ENCODE assay signal across 21 cellular contexts in the genomic region with DNA sequence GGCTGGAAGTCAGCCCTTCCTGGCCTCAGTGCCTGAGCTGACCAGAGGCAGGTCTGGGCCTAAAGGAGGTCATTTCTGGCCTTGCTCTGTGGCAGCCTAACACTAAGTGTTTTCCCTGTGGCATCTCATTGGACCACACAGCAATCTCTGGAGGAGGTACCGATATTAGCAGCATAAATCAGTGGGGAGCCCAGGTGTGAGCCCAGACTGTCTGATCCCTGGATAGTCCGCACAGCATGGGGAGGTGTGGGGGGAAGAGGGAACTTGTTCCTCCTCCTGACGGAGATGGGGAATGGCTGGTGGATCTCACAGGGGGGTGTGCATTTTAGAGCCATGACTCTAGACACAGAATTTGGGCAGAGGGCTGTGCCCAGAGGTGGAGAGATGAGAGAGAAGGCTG. TPM values are rescaled to one million over a fixed set of nuclear protein-coding genes. Genes with fewer than 3 reads are reported as not detected.
DNase-seq lines count a peak whose midpoint lies in the region; ATAC-seq, FAIRE-seq and TF ChIP-seq lines count a peak whose summit lies in the region.
"Had no signal": no experiment of that assay in that cellular context is flagged by ENCODE, and none has a peak within 500 bp of the region (broad histone marks: within the 10 kb centered on the region; RNA-seq: fewer than 3 reads in every experiment).

No MANE protein-coding gene starts in this region.

- ATAC-seq in GM23338 = peak; percentile 35
- ATAC-seq in CD8-positive, alpha-beta T cell = no peak
- ATAC-seq: PC-3; stimulated activated naive CD8-positive, alpha-beta T cell treated with anti-CD3 and anti-CD28 coated beads, Interleukin-15, Interleukin-2, amounts not matched to agents 100 U/mL and 50 U/mL, for 24 hours had no signal

- no peak overlapping the region for H2BK20ac ChIP-seq in H1 (ENCODE audit: low read length)

- H4K8ac ChIP-seq in H1 (ENCODE audit: extremely low read depth, insufficient read depth, low read length) = no peak overlapping the region

- no peak overlapping the region for H4K5ac ChIP-seq in H1 (ENCODE audit: insufficient read length, low read depth, low read length)

- intact Hi-C loops in ovary (cut with DNase I) = no loop called here
- intact Hi-C loops in CD8-positive, alpha-beta T cell (cut with DNase I, micrococcal nuclease) = no loop called here
- intact Hi-C loops in A673 (cut with micrococcal nuclease; ENCODE audit: unreplicated experiment) = no loop called here

- no peak overlapping the region for H3K4ac ChIP-seq in H1 (replicated peaks; ENCODE audit: insufficient read length, low read depth, low read length)

- no peak overlapping the region for H3K23ac ChIP-seq in H1 (ENCODE audit: insufficient read length)

- H3K4me2 ChIP-seq in GM23338 = no peak overlapping the region
- no peak overlapping the region for H3K4me2 ChIP-seq in H1 (ENCODE audit: insufficient read depth in 1 of 2, low read depth in 2 of 2, low read length in 2 of 2)
- H3K4me2 ChIP-seq: KMS-11 had no signal

- H3K27me3 ChIP-seq in GM23338 (ENCODE audit: insufficient read depth) (no peaks in the 10 kb centered on the region), H1 (replicated peaks in 1 of 4; ENCODE audit: control insufficient read depth in 3 of 4, extremely low read depth in 1 of 4, insufficient read depth in 3 of 4, low read length in 3 of 4) (no peaks in the 10 kb centered on the region), ovary (no peaks in the 10 kb centered on the region), A673 (replicated peaks; ENCODE audit: insufficient read depth, low read depth, low read length, poor library complexity) (no peaks in the 10 kb centered on the region)
- no peaks in the 10 kb centered on the region for H3K27me3 ChIP-seq in CD8-positive, alpha-beta T cell (ENCODE audit: insufficient read depth, low read length)
- H3K27me3 ChIP-seq: ascending aorta, SJSA1 had no signal

- peaks cover 15% of the 10 kb centered on the region for H3K27me3 Mint-ChIP-seq in GM23338 (ENCODE audit: insufficient read depth, low read depth, poor library complexity)
- no peaks in the 10 kb centered on the region for H3K27me3 Mint-ChIP-seq in CD8-positive, alpha-beta T cell (ENCODE audit: low read depth)

- WGBS in H1 (ENCODE audit: extremely low coverage in 1 of 2, insufficient coverage in 1 of 2, insufficient read length in 1 of 2, insufficient replicate concordance in 2 of 2, low coverage in 1 of 2, low lambda C conversion rate in 2 of 2, missing lambda C conversion rate in 1 of 2), 2 experiments = 88% methylated on average over 3 of the region's 3 CpGs; no CpG with 5 or more reads in 1 of the 2 experiments
- 94 to 100% (median 98%) methylated on average over 3 of the region's 3 CpGs for WGBS in ovary, 3 donors

- no peak for TF ChIP-seq EP300 in H1 (IDR thresholded peaks at IDR 0.05; ENCODE audit: borderline replicate concordance in 1 of 2, low read depth in 2 of 2, low read length in 2 of 2)
- TF ChIP-seq EP300 in ovary (IDR thresholded peaks at IDR 0.05) = no peak

- no peaks in the 10 kb centered on the region for H3K9me2 ChIP-seq in GM23338 (ENCODE audit: insufficient read depth)

- TF ChIP-seq RAD21 in H1 (IDR thresholded peaks at IDR 0.05 in 1 of 2, conservative IDR thresholded peaks at IDR 0.05 in 1 of 2; ENCODE audit: low read depth in 2 of 2, low read length in 2 of 2) = no peak

- H3K18ac ChIP-seq in H1 (ENCODE audit: extremely low read depth, low read length) = no peak overlapping the region

- H3K4me1 ChIP-seq in GM23338 (ENCODE audit: insufficient read depth) (no peaks in the 10 kb centered on the region), H1 (replicated peaks in 1 of 4; ENCODE audit: control insufficient read depth in 3 of 4, insufficient read depth in 4 of 4, low read length in 3 of 4) (peaks cover 0 to 11% (median 0%) of the 10 kb centered on the region in 4 experiments; a peak in 3 of 7 replicates), ovary (ENCODE audit: insufficient read depth) (peaks cover 12% of the 10 kb centered on the region), A673 (ENCODE audit: insufficient read depth, low read length, poor library complexity, severe bottlenecking) (no peaks in the 10 kb centered on the region)
- peaks cover 4% of the 10 kb centered on the region for H3K4me1 ChIP-seq in CD8-positive, alpha-beta T cell (ENCODE audit: insufficient read depth, low read length)

- POLR2A ChIA-PET in H1 (lab: Charles Lee; ENCODE audit: partially characterized antibody) (interaction anchor here (1.2 kb wide), 1 partner anchor 10 kb away, joined by 5 read pairs; no protein-coding TSS in a partner anchor), A673 (lab: Charles Lee; ENCODE audit: low non-redundant PET) (no interaction called here)
- POLR2A ChIA-PET in CD8-positive, alpha-beta T cell (lab: Charles Lee) = no interaction called here

- BruUV-seq in A673 (replicated peaks; lab: Mats Ljungman, UMichigan) = no TSS peak

- peak overlapping the region; percentile 60; the same call in 1 of the 2 replicates for H2AK5ac ChIP-seq in H1 (ENCODE audit: low read depth, low read length)

- H3K27ac Mint-ChIP-seq in GM23338 = no peak overlapping the region
- no peak overlapping the region for H3K27ac Mint-ChIP-seq in CD8-positive, alpha-beta T cell

- no peaks in the 10 kb centered on the region for H3F3A ChIP-seq in GM23338 (replicated peaks; ENCODE audit: low read depth)

- TF ChIP-seq CTCF in GM23338 (conservative IDR thresholded peaks at IDR 0.05; ENCODE audit: low read depth in 2 of 2) (no peak), H1 (IDR thresholded peaks at IDR 0.05; ENCODE audit: control extremely low read depth in 1 of 3, insufficient read depth in 1 of 3, low read depth in 1 of 3, low read length in 3 of 3) (no peak), ovary (IDR thresholded peaks at IDR 0.05) (no peak), A673 (conservative IDR thresholded peaks at IDR 0.05; ENCODE audit: low read depth, low read length) (no peak)
- no peak for TF ChIP-seq CTCF in CD8-positive, alpha-beta T cell (IDR thresholded peaks at IDR 0.05)

- H3K36me3 Mint-ChIP-seq in GM23338 (ENCODE audit: low read depth) = no peaks in the 10 kb centered on the region; the same call in 2 of the 3 replicates
- no peaks in the 10 kb centered on the region for H3K36me3 Mint-ChIP-seq in CD8-positive, alpha-beta T cell

- H2BK5ac ChIP-seq in H1 (ENCODE audit: low read depth, low read length) = no peak overlapping the region

- no peaks in the 10 kb centered on the region for H4K20me1 ChIP-seq in GM23338 (replicated peaks; ENCODE audit: insufficient read depth)
- no peaks in the 10 kb centered on the region for H4K20me1 ChIP-seq in H1 (replicated peaks in 1 of 2; ENCODE audit: control insufficient read depth in 1 of 2, insufficient read depth in 2 of 2, low read length in 2 of 2)

- H3K9me3 Mint-ChIP-seq in GM23338 = peaks cover 7% of the 10 kb centered on the region; the same call in 2 of the 3 replicates
- no peaks in the 10 kb centered on the region for H3K9me3 Mint-ChIP-seq in CD8-positive, alpha-beta T cell

- peaks cover 2 to 4% of the 10 kb centered on the region in 2 experiments; a peak in 2 of 4 replicates for H3K9me3 ChIP-seq in H1 (ENCODE audit: insufficient read depth in 2 of 2, low read depth in 1 of 2, low read length in 1 of 2)
- H3K9me3 ChIP-seq in ovary = no peaks in the 10 kb centered on the region
- H3K9me3 ChIP-seq in CD8-positive, alpha-beta T cell (ENCODE audit: low read length) = no peaks in the 10 kb centered on the region
- no peaks in the 10 kb centered on the region for H3K9me3 ChIP-seq in A673 (ENCODE audit: low read depth, low read length, poor library complexity, severe bottlenecking)
- H3K9me3 ChIP-seq: ascending aorta had no signal

- H3K79me1 ChIP-seq in H1 (ENCODE audit: low read depth, low read length) = no peaks in the 10 kb centered on the region

- H3K9ac ChIP-seq in H1 (replicated peaks in 1 of 4; ENCODE audit: extremely low read depth in 1 of 4, low read depth in 3 of 4, low read length in 3 of 4) = no peak overlapping the region
- H3K9ac ChIP-seq: KMS-11 had no signal

- no peak for FAIRE-seq in H1 (lab: Jason Lieb, UNC)
- FAIRE-seq: endothelial cell of umbilical vein, H54, keratinocyte had no signal

- H3K4me3 Mint-ChIP-seq in GM23338 = no peak overlapping the region
- no peak overlapping the region for H3K4me3 Mint-ChIP-seq in CD8-positive, alpha-beta T cell

- H3K56ac ChIP-seq in H1 (replicated peaks; ENCODE audit: insufficient read length, low read depth, low read length) = no peak overlapping the region

- no peaks in the 10 kb centered on the region for H3K23me2 ChIP-seq in H1 (ENCODE audit: low read depth, low read length)

- peaks cover 5% of the 10 kb centered on the region; the same call in 2 of the 3 replicates for H3K4me1 Mint-ChIP-seq in GM23338
- peaks cover 5% of the 10 kb centered on the region for H3K4me1 Mint-ChIP-seq in CD8-positive, alpha-beta T cell (ENCODE audit: low read depth)

- no peak for TF ChIP-seq POLR2A in H1 (IDR thresholded peaks at IDR 0.05; ENCODE audit: control extremely low read depth in 1 of 2, low read depth in 2 of 2, low read length in 2 of 2)
- TF ChIP-seq POLR2A in ovary (IDR thresholded peaks at IDR 0.05) = no peak

- H3K36me3 ChIP-seq in GM23338 (ENCODE audit: insufficient read depth) (no peaks in the 10 kb centered on the region), H1 (ENCODE audit: control insufficient read depth in 2 of 4, insufficient read depth in 4 of 4, low read length in 3 of 4) (no peaks in the 10 kb centered on the region), ovary (no peaks in the 10 kb centered on the region), A673 (ENCODE audit: insufficient read depth, low read length, poor library complexity, severe bottlenecking) (no peaks in the 10 kb centered on the region)
- H3K36me3 ChIP-seq in CD8-positive, alpha-beta T cell (ENCODE audit: insufficient read depth, low read length) = no peaks in the 10 kb centered on the region
- H3K36me3 ChIP-seq: ascending aorta, SJSA1 had no signal

- DNase-seq in GM23338 (ENCODE audit: low spot score) (no peak), NCI-H146 (lab: John Stamatoyannopoulos, UW) (peak; percentile 93), H1 (ENCODE audit: low read depth in 1 of 2, low spot score in 2 of 2) (no peak), ovary (no peak), dedifferentiated amniotic fluid mesenchymal stem cell (ENCODE audit: extremely low spot score) (no peak), A673 (ENCODE audit: low spot score) (no peak)
- DNase-seq in CD8-positive, alpha-beta T cell = no peak
- DNase-seq: activated CD8-positive, alpha-beta memory T cell treated with anti-CD3 and anti-CD28 coated beads, Interleukin-2, amount 50 U/mL, for 4 hours; activated gamma-delta T cell; NCI-H1048; NCI-H2107; NCI-H526; PC-3; stimulated activated naive CD8-positive, alpha-beta T cell treated with anti-CD3 and anti-CD28 coated beads, Interleukin-15, Interleukin-2, amounts not matched to agents 100 U/mL and 50 U/mL, for 24 hours had no signal

- H3K27ac ChIP-seq in GM23338 (ENCODE audit: low read depth) = no peak overlapping the region
- no peak overlapping the region for H3K27ac ChIP-seq in H1 (ENCODE audit: low read depth, low read length)
- peak overlapping the region; percentile 8 to 66 for H3K27ac ChIP-seq in ovary
- H3K27ac ChIP-seq in CD8-positive, alpha-beta T cell (ENCODE audit: low read depth, low read length) = no peak overlapping the region
- H3K27ac ChIP-seq in A673 (ENCODE audit: low read depth, low read length, poor library complexity, severe bottlenecking) = no peak overlapping the region
- H3K27ac ChIP-seq: HL-60, KMS-11, SJSA1 had no signal

- no peak overlapping the region for H3K14ac ChIP-seq in H1 (ENCODE audit: insufficient read length)

- H2BK15ac ChIP-seq in H1 (ENCODE audit: low read length) = no peak overlapping the region

- no peak overlapping the region for H2BK120ac ChIP-seq in H1 (replicated peaks; ENCODE audit: low read depth, low read length)

- H3K79me2 ChIP-seq in GM23338 (replicated peaks; ENCODE audit: insufficient read depth) (no peaks in the 10 kb centered on the region), H1 (ENCODE audit: control insufficient read depth in 1 of 2, insufficient read depth in 2 of 2, low read length in 2 of 2) (no peaks in the 10 kb centered on the region)

- no peak overlapping the region for H3K4me3 ChIP-seq in GM23338
- H3K4me3 ChIP-seq in H1 (ENCODE audit: extremely low read depth in 1 of 4, insufficient read depth in 2 of 4, low read depth in 3 of 4, low read length in 4 of 4) = no peak overlapping the region
- no peak overlapping the region for H3K4me3 ChIP-seq in ovary
- H3K4me3 ChIP-seq in CD8-positive, alpha-beta T cell (ENCODE audit: low read depth, low read length) = no peak overlapping the region
- H3K4me3 ChIP-seq in A673 (ENCODE audit: low read depth, low read length, poor library complexity, severe bottlenecking) = no peak overlapping the region
- H3K4me3 ChIP-seq: ascending aorta, SJSA1 had no signal

- CTCF ChIA-PET in H1 (lab: Charles Lee; ENCODE audit: partially characterized antibody) = interaction anchor here (0.7 to 4.5 kb wide), 3 partner anchors 9 to 13 kb away, joined by 4 to 29 read pairs (median 13); no protein-coding TSS in a partner anchor
- CTCF ChIA-PET in CD8-positive, alpha-beta T cell (lab: Charles Lee) = interaction anchor here (1.6 to 5.2 kb wide), 2 partner anchors 11 to 14 kb away, joined by 3 to 27 read pairs; partner anchors contain the start of gene PPIF
- CTCF ChIA-PET in A673 (lab: Charles Lee) = no interaction called here

- H2AFZ ChIP-seq in GM23338 (no peak overlapping the region), H1 (ENCODE audit: low read length) (no peak overlapping the region)

- H2BK12ac ChIP-seq in H1 (ENCODE audit: low read depth, low read length) = no peak overlapping the region

- no peak overlapping the region for H4K91ac ChIP-seq in H1 (replicated peaks; ENCODE audit: insufficient read length, low read length)

RNA-seq across cellular contexts. Expression of gene PPIF, which starts 11.0 kb away (rescaled TPM):
- total RNA-seq in GM23338 (2014; rRNA removed; shearing (Covaris generic)) = 42.4 and 43.6 TPM in 2 replicates
- polyA plus RNA-seq in GM23338 (2016; fragmentation: Nextera tagmentation; extraction: Ambion mirVana) (29.5 and 32.1 TPM in 2 replicates), H1 (2011; rRNA removed) (77.6 and 107 TPM in 2 replicates), ovary (10 to 100 TPM; 18.3 to 64.3 TPM)
- 70.2 and 74.9 TPM in 2 replicates for total RNA-seq in H1 (2021; fragmentation: NEBNext Ultra II Directional; extraction: Animal tissue kit (Norgen Biotek cat#: 25700))
- 91.0 TPM for polyA plus RNA-seq in H1 (2011; cell fraction: cytosol; rRNA removed)
- polyA plus RNA-seq in H1 (2011; cell fraction: nucleus; rRNA removed) = 104 TPM
- polyA plus RNA-seq in H1 (2012, experiment 1 of 2) = 66.7 to 100 TPM (median 84.3 TPM) in 4 replicates
- polyA plus RNA-seq in H1 (2012, experiment 2 of 2) = 67.0 TPM
- 54.5 TPM for polyA plus RNA-seq in H1 (2013, experiment 1 of 2)
- 54.9 TPM for polyA plus RNA-seq in H1 (2013, experiment 2 of 2)
- polyA minus RNA-seq in H1 (2011; rRNA and poly(A)+ RNA removed) = 62.8 and 81.2 TPM in 2 replicates
- 40.5 TPM for polyA minus RNA-seq in H1 (2011; cell fraction: cytosol; rRNA and poly(A)+ RNA removed)
- polyA minus RNA-seq in H1 (2011; cell fraction: nucleus; rRNA and poly(A)+ RNA removed) = 52.5 TPM
- total RNA-seq in ovary (10 to 100 TPM; 15.5 to 39.2 (median 32.3) TPM), A673 (2021) (133 and 160 TPM in 2 replicates)
- 10 to 100 TPM; 33.7 to 36.4 TPM for total RNA-seq in CD8-positive, alpha-beta T cell

Comparison
In these comparisons a context has a peak if more than half of its experiments do, and no peak if none do; other contexts are left out.
1. H3K27ac ChIP-seq: peak in ovary (2 of 2); none in GM23338 (single experiment), H1 (single experiment), CD8-positive, alpha-beta T cell (single experiment) and A673 (single experiment).